1 cellular context compared by ENCODE assay signal in genomic region chr3:172159962-172160538, GRCh38.
A peak's percentile ranks its signal among the peaks of the same experiment; 100 is the strongest.
TF ChIP-seq lines count a peak whose summit lies in the region.

No MANE protein-coding gene starts in this region.

TF ChIP-seq in K562, 482 proteins besides CTCF, POLR2A, EP300 and RAD21 (continued from another document):
- TF ChIP-seq RREB1 (CRISPR knock-in tag; IDR thresholded peaks at IDR 0.05) (0 out of 2 replicates have a peak, but pooled peaks have one; percentile 73), MAFK (IDR thresholded peaks at IDR 0.05; ENCODE audit: low read length) (peak; percentile 26; the same call in 1 of the 2 replicates), COPS2 (conservative IDR thresholded peaks at IDR 0.05) (no peak), MEIS2 (IDR thresholded peaks at IDR 0.05; ENCODE audit: partially characterized antibody) (peak; percentile 6)
